Comparison of ENCODE assay signal across 18 cellular contexts in the genomic region with DNA sequence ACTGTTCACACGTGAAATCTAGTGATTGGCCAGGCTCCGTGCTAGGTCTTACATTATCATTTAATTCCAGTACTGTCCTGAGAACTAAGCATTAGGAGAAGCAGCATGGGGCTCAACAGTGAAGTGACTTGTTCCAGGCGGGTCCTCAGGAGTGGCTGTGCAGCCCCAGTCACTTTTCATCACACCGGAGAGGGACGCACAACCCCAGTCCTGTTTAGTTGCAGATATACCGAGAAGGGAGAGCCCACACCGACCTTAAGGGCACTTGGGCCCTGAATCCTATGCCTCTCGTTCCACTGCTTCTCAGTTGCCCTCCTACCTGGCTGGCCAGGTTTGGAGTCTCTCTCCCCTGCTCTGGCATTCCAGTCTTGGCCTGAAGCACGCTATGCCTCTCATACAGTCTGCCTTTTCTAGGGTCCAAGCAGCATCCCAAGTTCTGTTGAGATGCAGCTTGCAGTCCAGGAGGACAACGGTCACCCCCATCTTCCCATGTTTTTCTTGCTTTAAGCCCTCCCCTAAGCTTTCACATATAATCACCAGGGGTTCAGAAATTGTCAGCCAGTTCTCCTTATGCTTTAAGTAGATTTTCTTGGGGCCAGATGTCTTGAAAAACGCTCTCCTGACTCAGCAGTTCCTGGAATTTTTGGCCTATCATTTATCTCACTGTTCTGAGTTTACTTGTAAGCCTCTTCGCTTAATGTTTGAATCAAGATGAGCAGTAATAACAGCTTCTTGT. TPM values are rescaled to one million over a fixed set of nuclear protein-coding genes. Genes with fewer than 3 reads are reported as not detected.
DNase-seq lines count a peak whose midpoint lies in the region; ATAC-seq, FAIRE-seq and TF ChIP-seq lines count a peak whose summit lies in the region.
"Had no signal": no experiment of that assay in that cellular context is flagged by ENCODE, and none has a peak within 500 bp of the region (broad histone marks: within the 10 kb centered on the region; RNA-seq: fewer than 3 reads in every experiment).

No MANE protein-coding gene starts in this region.

- H3K9me3 Mint-ChIP-seq in brain, result no peaks in the 10 kb centered on the region
- H3K9me3 Mint-ChIP-seq in endothelial cell (ENCODE audit: unreplicated experiment), result no peaks in the 10 kb centered on the region
- H3K9me3 Mint-ChIP-seq: activated T-cell treated with anti-CD3 and anti-CD28 coated beads, Interleukin-2, amount 50 U/mL, for 24 hours had no signal

- H3K36me3 Mint-ChIP-seq in brain (peaks cover 27% of the 10 kb centered on the region), endothelial cell (ENCODE audit: low read depth, unreplicated experiment) (peaks cover 26% of the 10 kb centered on the region)

- no peak overlapping the region for H4K8ac ChIP-seq in mesendoderm (ENCODE audit: low read depth, low read length)

- TF ChIP-seq POLR2A in A549 (IDR thresholded peaks at IDR 0.05; ENCODE audit: low read length), result no peak

- CTCF ChIA-PET in A549 (lab: Yijun Ruan, JAX), result interaction anchor here (0.6 to 1.7 kb wide), 4 partner anchors 19 to 452 kb away, joined by 3 to 4 read pairs (median 3); no protein-coding TSS in a partner anchor

- no peak for FAIRE-seq in A549 (lab: Jason Lieb, UNC)
- FAIRE-seq: bronchial epithelial cell had no signal

- no peaks in the 10 kb centered on the region for H3K27me3 Mint-ChIP-seq in brain
- H3K27me3 Mint-ChIP-seq in endothelial cell (ENCODE audit: unreplicated experiment), result peaks cover 1% of the 10 kb centered on the region
- H3K27me3 Mint-ChIP-seq: activated naive CD8-positive, alpha-beta T cell; activated T-cell treated with anti-CD3 and anti-CD28 coated beads, Interleukin-2, amount 50 U/mL, for 24 hours had no signal

- no peak overlapping the region for H2BK5ac ChIP-seq in mesendoderm (ENCODE audit: low read length)

- no peak overlapping the region for H3K23ac ChIP-seq in mesendoderm (ENCODE audit: low read length)

- H3K4me1 ChIP-seq in A549 (peaks cover 8% of the 10 kb centered on the region; the same call in 2 of the 3 replicates), mesendoderm (ENCODE audit: control insufficient read depth, low read depth, low read length) (peaks cover 7% of the 10 kb centered on the region)

- peaks cover 46% of the 10 kb centered on the region for H3K4me1 Mint-ChIP-seq in brain
- H3K4me1 Mint-ChIP-seq in endothelial cell (ENCODE audit: unreplicated experiment), result peaks cover 6% of the 10 kb centered on the region

- TF ChIP-seq EP300 in A549 (IDR thresholded peaks at IDR 0.05), result no peak

- ATAC-seq in A549 (no peak), GM19397 (IDR thresholded peaks at IDR 0.05; ENCODE audit: unreplicated experiment) (no peak)
- ATAC-seq: psoas muscle had no signal

- H3K79me2 ChIP-seq in mesendoderm (ENCODE audit: control insufficient read depth, insufficient read depth, low read length), result no peaks in the 10 kb centered on the region

- H3K27ac Mint-ChIP-seq in brain (peak overlapping the region; percentile 28 to 93 (median 87)), endothelial cell (ENCODE audit: unreplicated experiment) (no peak overlapping the region)
- H3K27ac Mint-ChIP-seq: activated naive CD8-positive, alpha-beta T cell; activated T-cell treated with anti-CD3 and anti-CD28 coated beads, Interleukin-2, amount 50 U/mL, for 24 hours had no signal

- H3K9me3 ChIP-seq in A549, result no peaks in the 10 kb centered on the region
- H3K9me3 ChIP-seq: left ventricle myocardium inferior, psoas muscle had no signal

- POLR2A ChIA-PET in A549 (lab: Yijun Ruan, JAX), result no interaction called here

- 84% methylated on average over 12 of the region's 12 CpGs for WGBS in A549 (ENCODE audit: missing lambda C conversion rate)
- no CpG with 5 or more reads among the region's 12 CpGs for WGBS in mesendoderm (ENCODE audit: extremely low coverage, insufficient coverage, low lambda C conversion rate)

- TF ChIP-seq RAD21 in A549 (conservative IDR thresholded peaks at IDR 0.05 in 1 of 2, IDR thresholded peaks at IDR 0.05 in 1 of 2), result no peak

- H4K5ac ChIP-seq in mesendoderm (ENCODE audit: low read length), result no peak overlapping the region

- no peak overlapping the region for H3K4me2 ChIP-seq in A549
- H3K4me2 ChIP-seq in mesendoderm (ENCODE audit: low read length), result no peak overlapping the region

- no peak overlapping the region for H3K4me3 ChIP-seq in A549
- no peak overlapping the region for H3K4me3 ChIP-seq in mesendoderm (ENCODE audit: low read length)
- H3K4me3 ChIP-seq: left ventricle myocardium inferior, psoas muscle had no signal

- no peak overlapping the region for H3K18ac ChIP-seq in mesendoderm (ENCODE audit: low read length)

- H2BK120ac ChIP-seq in mesendoderm (ENCODE audit: low read depth, low read length), result no peak overlapping the region

- no peak overlapping the region for H2BK15ac ChIP-seq in mesendoderm (replicated peaks; ENCODE audit: low read depth)

- H3K79me1 ChIP-seq in mesendoderm (ENCODE audit: low read length), result no peaks in the 10 kb centered on the region

- H3K27me3 ChIP-seq in mesendoderm (ENCODE audit: insufficient read depth, low read length, poor library complexity), result no peaks in the 10 kb centered on the region

- DNase-seq in A549 (ENCODE audit: low read depth in 1 of 2, low spot score in 1 of 2) (no peak), NCI-H82 treated with DMSO at 0.1 percent for 48 hours (lab: John Stamatoyannopoulos, UW; ENCODE audit: unreplicated experiment) (peak; percentile 59), mesendoderm (no peak), NCI-H1436 (lab: John Stamatoyannopoulos, UW) (no peak), pons (ENCODE audit: low spot score) (no peak), endothelial cell (ENCODE audit: low spot score) (no peak)
- DNase-seq: activated T-cell treated with anti-CD3 and anti-CD28 coated beads, Interleukin-2, amount 50 U/mL, for 24 hours; left ventricle myocardium inferior; NCI-H1436 treated with DMSO at 0.1 percent for 48 hours; NCI-H345; psoas muscle; SIG-M5; stimulated activated naive CD4-positive, alpha-beta T cell treated with Interleukin-2 at 50 U/mL for 16 hours had no signal

- TF ChIP-seq CTCF in A549 (IDR thresholded peaks at IDR 0.05), result no peak
- TF ChIP-seq CTCF in brain (conservative IDR thresholded peaks at IDR 0.05), result no peak
- no peak for TF ChIP-seq CTCF in endothelial cell (IDR thresholded peaks at IDR 0.05; ENCODE audit: unreplicated experiment)

- H3K27ac ChIP-seq in A549, result no peak overlapping the region
- H3K27ac ChIP-seq in mesendoderm (ENCODE audit: low read depth, low read length), result peak overlapping the region; percentile 24
- H3K27ac ChIP-seq: left ventricle myocardium inferior, psoas muscle had no signal

- H3K4me3 Mint-ChIP-seq in brain, result no peak overlapping the region
- no peak overlapping the region for H3K4me3 Mint-ChIP-seq in endothelial cell (ENCODE audit: unreplicated experiment)
- H3K4me3 Mint-ChIP-seq: activated naive CD8-positive, alpha-beta T cell; activated T-cell treated with anti-CD3 and anti-CD28 coated beads, Interleukin-2, amount 50 U/mL, for 24 hours had no signal

- no peak overlapping the region for H3K56ac ChIP-seq in mesendoderm (ENCODE audit: low read length)

- no peak overlapping the region for H3K9ac ChIP-seq in mesendoderm (ENCODE audit: low read length)

- H3K4ac ChIP-seq in mesendoderm (ENCODE audit: low read depth, low read length), result no peak overlapping the region

- H3K36me3 ChIP-seq in mesendoderm (ENCODE audit: control insufficient read depth, insufficient read depth, low read length), result peaks cover 5% of the 10 kb centered on the region

- H2AK5ac ChIP-seq in mesendoderm (ENCODE audit: low read length), result no peak overlapping the region

RNA-seq across cellular contexts. Expression of a gene that starts 10.1 kb away (rescaled TPM):
- 5.2 and 5.7 TPM in 2 replicates for polyA plus RNA-seq in A549 (2011; rRNA removed)
- 10.1 and 10.2 TPM in 2 replicates for polyA plus RNA-seq in A549 (2012; cell fraction: cytosol; rRNA removed)
- polyA plus RNA-seq in A549 (2012; cell fraction: nucleus; rRNA removed), result 11.2 and 16.5 TPM in 2 replicates
- polyA plus RNA-seq in A549 (2017; fragmentation: RNase III; extraction: RNeasy Plus Mini Kit Qiagen cat#74134 plus additional on column Dnase treatment), result 5.4 to 6.1 TPM (median 6.0 TPM) in 3 replicates
- polyA minus RNA-seq in A549 (2011; rRNA and poly(A)+ RNA removed), result 6.0 and 7.8 TPM in 2 replicates
- polyA plus RNA-seq in brain (ENCODE audit: insufficient read depth, low read depth, low replicate concordance), result 71.5 TPM
- polyA plus RNA-seq in mesendoderm (2013, experiment 1 of 2), result 4.8 TPM
- polyA plus RNA-seq in mesendoderm (2013, experiment 2 of 2), result 5.1 TPM
- 15.8 TPM for total RNA-seq in endothelial cell (ENCODE audit: unreplicated experiment)

RNA-seq across cellular contexts. Expression of a gene that starts 13.9 kb away (rescaled TPM):
- 2.2 and 2.7 TPM in 2 replicates for polyA plus RNA-seq in A549 (2011; rRNA removed)
- 6.2 and 7.9 TPM in 2 replicates for polyA plus RNA-seq in A549 (2012; cell fraction: cytosol; rRNA removed)
- polyA plus RNA-seq in A549 (2012; cell fraction: nucleus; rRNA removed), result 28.7 and 33.9 TPM in 2 replicates
- polyA plus RNA-seq in A549 (2017; fragmentation: RNase III; extraction: RNeasy Plus Mini Kit Qiagen cat#74134 plus additional on column Dnase treatment), result 4.4 to 5.4 TPM (median 4.9 TPM) in 3 replicates
- 6.0 and 9.3 TPM in 2 replicates for polyA minus RNA-seq in A549 (2011; rRNA and poly(A)+ RNA removed)
- polyA plus RNA-seq in brain (ENCODE audit: insufficient read depth, low read depth, low replicate concordance), result 2.6 TPM
- polyA plus RNA-seq in mesendoderm (2013, experiment 1 of 2), result 3.7 TPM
- 3.9 TPM for polyA plus RNA-seq in mesendoderm (2013, experiment 2 of 2)
- 6.3 TPM for total RNA-seq in endothelial cell (ENCODE audit: unreplicated experiment)

RNA-seq across cellular contexts. Expression of a gene that starts 14.0 kb away (rescaled TPM):
- polyA plus RNA-seq in A549 (2011; rRNA removed) (112 and 127 TPM in 2 replicates), A549 (2017; fragmentation: RNase III; extraction: RNeasy Plus Mini Kit Qiagen cat#74134 plus additional on column Dnase treatment) (98.9 to 104 TPM (median 103 TPM) in 3 replicates), brain (ENCODE audit: insufficient read depth, low read depth, low replicate concordance) (90.7 TPM)
- 105 and 149 TPM in 2 replicates for polyA plus RNA-seq in A549 (2012; cell fraction: cytosol; rRNA removed)
- polyA plus RNA-seq in A549 (2012; cell fraction: nucleus; rRNA removed), result 99.6 and 204 TPM in 2 replicates
- 46.1 and 47.9 TPM in 2 replicates for polyA minus RNA-seq in A549 (2011; rRNA and poly(A)+ RNA removed)
- polyA plus RNA-seq in mesendoderm (2013, experiment 1 of 2), result 89.1 TPM
- 91.1 TPM for polyA plus RNA-seq in mesendoderm (2013, experiment 2 of 2)
- 56.1 TPM for total RNA-seq in endothelial cell (ENCODE audit: unreplicated experiment)

RNA-seq across cellular contexts. Expression of a gene that starts 30.5 kb away (rescaled TPM):
- polyA plus RNA-seq in A549 (2011; rRNA removed) (0.06 and 0.09 TPM in 2 replicates), A549 (2017; fragmentation: RNase III; extraction: RNeasy Plus Mini Kit Qiagen cat#74134 plus additional on column Dnase treatment) (not detected in 3 replicates), brain (ENCODE audit: insufficient read depth, low read depth, low replicate concordance) (0.22 TPM)
- 0.03 and 0.05 TPM in 2 replicates for polyA plus RNA-seq in A549 (2012; cell fraction: cytosol; rRNA removed)
- 0.06 and 0.13 TPM in 2 replicates for polyA plus RNA-seq in A549 (2012; cell fraction: nucleus; rRNA removed)
- polyA minus RNA-seq in A549 (2011; rRNA and poly(A)+ RNA removed), result not detected in 2 replicates
- polyA plus RNA-seq in mesendoderm (2013, experiment 1 of 2), result 0.44 TPM
- polyA plus RNA-seq in mesendoderm (2013, experiment 2 of 2), result 0.60 TPM
- total RNA-seq in endothelial cell (ENCODE audit: unreplicated experiment), result 0.28 TPM
- total RNA-seq: bronchial epithelial cell had no signal
- polyA plus RNA-seq: AG04450 had no signal

RNA-seq across cellular contexts. Expression of a gene that starts 32.4 kb away (rescaled TPM):
- polyA plus RNA-seq in A549 (2011; rRNA removed) (0.12 and 0.19 TPM in 2 replicates), A549 (2017; fragmentation: RNase III; extraction: RNeasy Plus Mini Kit Qiagen cat#74134 plus additional on column Dnase treatment) (0.13 to 0.32 TPM (median 0.14 TPM) in 3 replicates), brain (ENCODE audit: insufficient read depth, low read depth, low replicate concordance) (3.9 TPM)
- polyA plus RNA-seq in A549 (2012; cell fraction: cytosol; rRNA removed), result 0.12 and 0.21 TPM in 2 replicates
- polyA plus RNA-seq in A549 (2012; cell fraction: nucleus; rRNA removed), result 1.1 and 1.9 TPM in 2 replicates
- 0.21 and 0.29 TPM in 2 replicates for polyA minus RNA-seq in A549 (2011; rRNA and poly(A)+ RNA removed)
- polyA plus RNA-seq in mesendoderm (2013, experiment 1 of 2), result 0.20 TPM
- polyA plus RNA-seq in mesendoderm (2013, experiment 2 of 2), result 0.14 TPM
- total RNA-seq in endothelial cell (ENCODE audit: unreplicated experiment), result 2.4 TPM
- total RNA-seq: bronchial epithelial cell had no signal
